ENCODE assay signal across 8 cellular contexts in genomic region chr2:37851428-37851827, GRCh38.
DNase-seq lines count a peak whose midpoint lies in the region; ATAC-seq, FAIRE-seq and TF ChIP-seq lines count a peak whose summit lies in the region.

No MANE protein-coding gene starts in this region.

- intact Hi-C loops in uterus (cut with DNase I; ENCODE audit: low total_unique reads), result no loop called here

- no peak for DNase-seq in stimulated activated naive CD8-positive, alpha-beta T cell treated with anti-CD3 and anti-CD28 coated beads, Interleukin-15, Interleukin-2, amounts not matched to agents 100 U/mL and 50 U/mL, for 24 hours
- DNase-seq in activated naive CD8-positive, alpha-beta T cell treated with anti-CD3 and anti-CD28 coated beads, Interleukin-2, amount 10 ng/mL, durations not matched to agents 7 days and 5 days, result no peak
- DNase-seq in uterus, result no peak
- DNase-seq in activated gamma-delta T cell treated with Interleukin-2 at 50 U/mL for 16 hours, result no peak
- DNase-seq in HCEC 1CT, result no peak
- no peak for DNase-seq in HTR-8/SVneo (ENCODE audit: insufficient read length, low spot score)

- POLR2A ChIA-PET in activated naive CD8-positive, alpha-beta T cell treated with anti-CD3 and anti-CD28 coated beads, Interleukin-2, amount 10 ng/mL, durations not matched to agents 7 days and 5 days (lab: Charles Lee), result no interaction called here

- H3K36me3 Mint-ChIP-seq in stimulated activated naive CD8-positive, alpha-beta T cell treated with anti-CD3 and anti-CD28 coated beads, Interleukin-15, Interleukin-2, amounts not matched to agents 100 ng/mL and 50 ng/mL, for 24 hours (ENCODE audit: low read depth), result no peaks in the 10 kb centered on the region
- H3K36me3 Mint-ChIP-seq in activated naive CD8-positive, alpha-beta T cell treated with anti-CD3 and anti-CD28 coated beads, Interleukin-2, amount 10 ng/mL, durations not matched to agents 7 days and 5 days, result no peaks in the 10 kb centered on the region

- no peak overlapping the region for H3K4me3 ChIP-seq in uterus

- H3K27ac ChIP-seq in uterus, result peak overlapping the region; percentile 54 to 82

- peaks cover 4% of the 10 kb centered on the region for H3K9me3 Mint-ChIP-seq in stimulated activated naive CD8-positive, alpha-beta T cell treated with anti-CD3 and anti-CD28 coated beads, Interleukin-15, Interleukin-2, amounts not matched to agents 100 ng/mL and 50 ng/mL, for 24 hours
- H3K9me3 Mint-ChIP-seq in activated naive CD8-positive, alpha-beta T cell treated with anti-CD3 and anti-CD28 coated beads, Interleukin-2, amount 10 ng/mL, durations not matched to agents 7 days and 5 days, result no peaks in the 10 kb centered on the region

- peak overlapping the region; percentile 58 for H3K4me3 Mint-ChIP-seq in stimulated activated naive CD8-positive, alpha-beta T cell treated with anti-CD3 and anti-CD28 coated beads, Interleukin-15, Interleukin-2, amounts not matched to agents 100 ng/mL and 50 ng/mL, for 24 hours
- peak overlapping the region; percentile 36 for H3K4me3 Mint-ChIP-seq in activated naive CD8-positive, alpha-beta T cell treated with anti-CD3 and anti-CD28 coated beads, Interleukin-2, amount 10 ng/mL, durations not matched to agents 7 days and 5 days

- ATAC-seq in stimulated activated naive CD8-positive, alpha-beta T cell treated with anti-CD3 and anti-CD28 coated beads, Interleukin-15, Interleukin-2, amounts not matched to agents 100 U/mL and 50 U/mL, for 24 hours, result no peak
- ATAC-seq in HG03060 (IDR thresholded peaks at IDR 0.05; ENCODE audit: low read depth, unreplicated experiment), result peak; percentile 4
- peak; percentile 15 for ATAC-seq in activated naive CD8-positive, alpha-beta T cell treated with anti-CD3 and anti-CD28 coated beads, Interleukin-2, amount 10 ng/mL, durations not matched to agents 7 days and 5 days (ENCODE audit: low read depth)

- no peaks in the 10 kb centered on the region for H3K9me3 ChIP-seq in uterus

- peaks cover 5 to 23% of the 10 kb centered on the region in 2 donors for H3K4me1 ChIP-seq in uterus

- H3K4me1 Mint-ChIP-seq in stimulated activated naive CD8-positive, alpha-beta T cell treated with anti-CD3 and anti-CD28 coated beads, Interleukin-15, Interleukin-2, amounts not matched to agents 100 ng/mL and 50 ng/mL, for 24 hours (ENCODE audit: low read depth), result peaks cover 64% of the 10 kb centered on the region
- H3K4me1 Mint-ChIP-seq in activated naive CD8-positive, alpha-beta T cell treated with anti-CD3 and anti-CD28 coated beads, Interleukin-2, amount 10 ng/mL, durations not matched to agents 7 days and 5 days, result peaks cover 23% of the 10 kb centered on the region

- H3K27ac Mint-ChIP-seq in stimulated activated naive CD8-positive, alpha-beta T cell treated with anti-CD3 and anti-CD28 coated beads, Interleukin-15, Interleukin-2, amounts not matched to agents 100 ng/mL and 50 ng/mL, for 24 hours, result peak overlapping the region; percentile 91
- H3K27ac Mint-ChIP-seq in activated naive CD8-positive, alpha-beta T cell treated with anti-CD3 and anti-CD28 coated beads, Interleukin-2, amount 10 ng/mL, durations not matched to agents 7 days and 5 days, result peak overlapping the region; percentile 68

- no peaks in the 10 kb centered on the region for H3K36me3 ChIP-seq in uterus

- FAIRE-seq in HTR-8/SVneo (lab: Jason Lieb, UNC), result no peak

- no peak for TF ChIP-seq POLR2A in uterus (IDR thresholded peaks at IDR 0.05)

- no peaks in the 10 kb centered on the region for H3K27me3 Mint-ChIP-seq in stimulated activated naive CD8-positive, alpha-beta T cell treated with anti-CD3 and anti-CD28 coated beads, Interleukin-15, Interleukin-2, amounts not matched to agents 100 ng/mL and 50 ng/mL, for 24 hours
- peaks cover 5% of the 10 kb centered on the region for H3K27me3 Mint-ChIP-seq in activated naive CD8-positive, alpha-beta T cell treated with anti-CD3 and anti-CD28 coated beads, Interleukin-2, amount 10 ng/mL, durations not matched to agents 7 days and 5 days

- no peak for TF ChIP-seq CTCF in uterus (IDR thresholded peaks at IDR 0.05)

- H3K27me3 ChIP-seq in uterus, result no peaks in the 10 kb centered on the region
